ENCODE assay signal across 8 cellular contexts in the genomic region with DNA sequence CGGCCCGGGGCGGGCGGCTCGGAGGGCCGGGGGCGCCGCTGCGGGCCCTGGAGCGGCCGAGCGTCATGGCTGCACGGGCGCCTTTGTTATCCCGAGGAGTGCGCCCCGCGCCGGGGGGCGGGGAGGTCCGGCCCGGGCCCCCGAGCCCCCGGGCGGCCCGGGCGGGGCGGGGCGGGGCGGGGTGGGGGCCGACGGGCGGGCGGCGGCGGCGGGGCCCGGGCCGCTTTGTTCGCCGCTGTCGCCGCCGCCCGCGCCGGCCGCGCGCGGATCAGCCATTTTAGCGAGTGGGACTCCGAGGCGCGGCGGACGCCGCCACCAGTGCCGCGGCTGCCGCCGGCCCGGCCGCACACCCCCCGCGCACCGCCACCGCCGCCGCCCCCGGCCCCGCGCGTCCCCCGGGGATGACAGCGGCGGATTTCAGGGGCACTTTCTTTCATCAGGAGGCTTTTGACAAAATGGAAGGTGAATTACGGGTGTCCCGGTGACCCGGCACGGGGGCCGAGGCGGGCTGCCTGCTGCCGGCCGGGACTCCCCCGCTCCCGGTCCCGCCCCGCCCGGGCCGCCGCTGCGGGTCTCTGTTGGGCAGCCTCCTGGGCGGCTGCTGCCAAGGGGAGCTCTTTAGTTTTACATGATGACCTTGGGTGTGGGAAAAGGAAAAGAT. TPM values are rescaled to one million over a fixed set of nuclear protein-coding genes. Genes with fewer than 3 reads are reported as not detected.
DNase-seq lines count a peak whose midpoint lies in the region; ATAC-seq and TF ChIP-seq lines count a peak whose summit lies in the region.

No MANE protein-coding gene starts in this region.

- peak overlapping the region; percentile 77 to 91 (median 86) for H3K4me3 Mint-ChIP-seq in naive thymus-derived CD8-positive, alpha-beta T cell

- H3K4me1 ChIP-seq in DND-41 (ENCODE audit: insufficient read depth, low read length) (peaks cover 15% of the 10 kb centered on the region), OCI-LY1 (ENCODE audit: insufficient read depth, low read length, severe bottlenecking) (peaks cover 16% of the 10 kb centered on the region)

- H3K9me2 ChIP-seq in OCI-LY1 (ENCODE audit: low read depth, low read length): no peaks in the 10 kb centered on the region

- no peaks in the 10 kb centered on the region for H3K36me3 Mint-ChIP-seq in naive thymus-derived CD8-positive, alpha-beta T cell

- H3K9me3 ChIP-seq in DND-41 (ENCODE audit: insufficient read depth, low read length, severe bottlenecking): no peaks in the 10 kb centered on the region
- no peaks in the 10 kb centered on the region for H3K9me3 ChIP-seq in OCI-LY1 (ENCODE audit: low read length)

- H3K36me3 ChIP-seq in DND-41 (ENCODE audit: insufficient read depth, low read length): peaks cover 29% of the 10 kb centered on the region
- peaks cover 29% of the 10 kb centered on the region for H3K36me3 ChIP-seq in OCI-LY1 (ENCODE audit: insufficient read depth, low read length)

- H3K4me3 ChIP-seq in DND-41 (ENCODE audit: low read depth in 1 of 2, low read length in 2 of 2): peak overlapping the region; percentile 54 to 65; a peak in 3 of 4 replicates
- H3K4me3 ChIP-seq in OCI-LY1 (ENCODE audit: low read depth, low read length, poor library complexity, severe bottlenecking): peak overlapping the region; percentile 67

- TF ChIP-seq CTCF in DND-41 (IDR thresholded peaks at IDR 0.05; ENCODE audit: borderline replicate concordance, extremely low read depth, low read length, poor library complexity, severe bottlenecking): no peak
- no peak for TF ChIP-seq CTCF in OCI-LY1 (IDR thresholded peaks at IDR 0.05; ENCODE audit: low read length)

- H3K27me3 ChIP-seq in DND-41 (ENCODE audit: insufficient read depth, low read length, poor library complexity) (no peaks in the 10 kb centered on the region), OCI-LY1 (ENCODE audit: insufficient read depth, low read length) (no peaks in the 10 kb centered on the region)

- H3K27me3 Mint-ChIP-seq in naive thymus-derived CD8-positive, alpha-beta T cell: peaks cover 7 to 18% (median 7%) of the 10 kb centered on the region in 5 donors

- ATAC-seq in DND-41 (ENCODE audit: insufficient read depth, low read depth) (no peak), GM21423 (IDR thresholded peaks at IDR 0.05; ENCODE audit: unreplicated experiment) (peak; percentile 1), GM18861 (IDR thresholded peaks at IDR 0.05; ENCODE audit: unreplicated experiment) (no peak)
- peak in 1 of 2 donors; percentile 15 for ATAC-seq in naive thymus-derived CD8-positive, alpha-beta T cell

- DNase-seq in DND-41 (peak; percentile 24), dermis blood vessel endothelial cell (peak; percentile 10), NCI-H2081 treated with DMSO at 0.1 percent for 48 hours (lab: John Stamatoyannopoulos, UW) (no peak), 8988T (no peak)
- peak in 2 of 10 donors; percentile 1 to 9 for DNase-seq in naive thymus-derived CD8-positive, alpha-beta T cell

- H3K9me3 Mint-ChIP-seq in naive thymus-derived CD8-positive, alpha-beta T cell: no peaks in the 10 kb centered on the region

- POLR2A ChIA-PET in naive thymus-derived CD8-positive, alpha-beta T cell (lab: Charles Lee): no interaction called here

- no peaks in the 10 kb centered on the region for H3F3A ChIP-seq in OCI-LY1 (ENCODE audit: insufficient read depth, low read length)

- H3K79me2 ChIP-seq in DND-41 (ENCODE audit: insufficient read depth, low read length): peaks cover 12% of the 10 kb centered on the region
- H3K79me2 ChIP-seq in OCI-LY1 (ENCODE audit: insufficient read depth, low read length): no peaks in the 10 kb centered on the region

- H3K27ac Mint-ChIP-seq in naive thymus-derived CD8-positive, alpha-beta T cell: peak overlapping the region in 4 of 10 donors; percentile 2 to 69 (median 53)

- H4K20me1 ChIP-seq in DND-41 (ENCODE audit: insufficient read depth, low read length) (peaks cover 13% of the 10 kb centered on the region; the same call in 1 of the 2 replicates), OCI-LY1 (ENCODE audit: insufficient read depth, low read length) (no peaks in the 10 kb centered on the region)

- H3K9ac ChIP-seq in DND-41 (ENCODE audit: low read depth, low read length) (peak overlapping the region; percentile 64), OCI-LY1 (ENCODE audit: low read length) (peak overlapping the region; percentile 73)

- H3K4me2 ChIP-seq in DND-41 (ENCODE audit: insufficient read depth, low read length) (peak overlapping the region; percentile 83), OCI-LY1 (ENCODE audit: low read length) (peak overlapping the region; percentile 67)

- no peak overlapping the region for H2AFZ ChIP-seq in DND-41 (ENCODE audit: low read depth, low read length)
- no peak overlapping the region for H2AFZ ChIP-seq in OCI-LY1 (ENCODE audit: low read length)

- peaks cover 0 to 13% (median 7%) of the 10 kb centered on the region in 4 donors for H3K4me1 Mint-ChIP-seq in naive thymus-derived CD8-positive, alpha-beta T cell

- H3K27ac ChIP-seq in DND-41 (ENCODE audit: low read length) (peak overlapping the region; percentile 54), OCI-LY1 (ENCODE audit: low read depth, low read length, poor library complexity, severe bottlenecking) (no peak overlapping the region)

RNA-seq across cellular contexts. Expression of a gene that starts 1.2 kb away (rescaled TPM):
- total RNA-seq in dermis blood vessel endothelial cell: 28.4 and 35.9 TPM in 2 replicates
- under 1 TPM; 0.36 to 0.58 TPM for total RNA-seq in naive thymus-derived CD8-positive, alpha-beta T cell
- polyA plus RNA-seq in naive thymus-derived CD8-positive, alpha-beta T cell: under 1 TPM in 2 of 3 donors, not detected in 1; 0.41 to 0.81 TPM

Comparison
In these comparisons a context has a peak if more than half of its experiments do, and no peak if none do; other contexts are left out.
1. DNase-seq: peak in DND-41 (single experiment) and dermis blood vessel endothelial cell (single experiment); none in NCI-H2081 treated with DMSO at 0.1 percent for 48 hours (single experiment) and 8988T (single experiment).
2. RNA of a gene that starts 1.2 kb away (total RNA-seq): 28.4 to 35.9 TPM in dermis blood vessel endothelial cell; 0.36 to 0.58 TPM in naive thymus-derived CD8-positive, alpha-beta T cell; every median in the first group is over 10 times any median in the second.